18 cellular contexts compared by ENCODE assay signal in genomic region chr5:124795829-124796228, GRCh38.
"Had no signal": no experiment of that assay in that cellular context is flagged by ENCODE, and none has a peak within 500 bp of the region (broad histone marks: within the 10 kb centered on the region; RNA-seq: fewer than 3 reads in every experiment).

No MANE protein-coding gene starts in this region.

- H3K4me3 Mint-ChIP-seq: natural killer cell had no signal

- H3K27ac ChIP-seq: neutrophil, parathyroid adenoma, tibial nerve, uterus had no signal

- H3K4me1 Mint-ChIP-seq: natural killer cell had no signal

- DNase-seq: activated CD4-positive, alpha-beta T cell treated with anti-CD3 and anti-CD28 coated beads, Interleukin-2, amount 50 U/mL, for 1 hour; activated CD4-positive, CD25-positive, alpha-beta regulatory T cell; activated CD8-positive, alpha-beta memory T cell treated with anti-CD3 and anti-CD28 coated beads for 24 hours; aorta; cerebellar nuclear complex; effector CD8-positive, alpha-beta T cell; foreskin fibroblast; glutamatergic neuron; kidney glomerular epithelial cell; left ventricle myocardium superior; mesenchymal stem cell; natural killer cell; stimulated activated naive CD4-positive, alpha-beta T cell treated with Interleukin-2 at 50 U/mL for 16 hours; substantia nigra; uterus had no signal

- H3K36me3 Mint-ChIP-seq: natural killer cell had no signal

- ATAC-seq: left ventricle myocardium superior, natural killer cell had no signal

- H3K9me3 Mint-ChIP-seq: natural killer cell had no signal

- H3K27ac Mint-ChIP-seq: natural killer cell had no signal
